16 cellular contexts compared by ENCODE assay signal in genomic region chr12:122945047-122945592, GRCh38. TPM values are rescaled to one million over a fixed set of nuclear protein-coding genes. Genes with fewer than 3 reads are reported as not detected.
DNase-seq lines count a peak whose midpoint lies in the region; ATAC-seq lines count a peak whose summit lies in the region.
"Had no signal": no experiment of that assay in that cellular context is flagged by ENCODE, and none has a peak within 500 bp of the region (broad histone marks: within the 10 kb centered on the region; RNA-seq: fewer than 3 reads in every experiment).

No MANE protein-coding gene starts in this region.

- H3K27ac ChIP-seq in cingulate gyrus (ENCODE audit: low read depth, low read length) = peak overlapping the region; percentile 33
- H3K27ac ChIP-seq in neuronal stem cell (replicated peaks; ENCODE audit: low read length) = no peak overlapping the region

- no peaks in the 10 kb centered on the region for H3K79me1 ChIP-seq in neuronal stem cell (ENCODE audit: low read depth, low read length)

- H3K27me3 ChIP-seq in neuronal stem cell (ENCODE audit: control insufficient read depth in 3 of 3, insufficient read depth in 3 of 3, low read depth in 1 of 3, low read length in 3 of 3) = no peaks in the 10 kb centered on the region
- H3K27me3 ChIP-seq: upper lobe of left lung had no signal

- no peak overlapping the region for H3K9ac ChIP-seq in neuronal stem cell (ENCODE audit: low read depth, low read length, poor library complexity)

- H2AFZ ChIP-seq in neuronal stem cell (ENCODE audit: low read length) = no peak overlapping the region

- H2BK15ac ChIP-seq in neuronal stem cell (ENCODE audit: low read length) = no peak overlapping the region

- H4K91ac ChIP-seq in neuronal stem cell (ENCODE audit: low read depth, low read length, poor library complexity) = no peak overlapping the region

- no CpG with 5 or more reads among the region's 8 CpGs for WGBS in neuronal stem cell (ENCODE audit: extremely low coverage in 2 of 2, insufficient read length in 2 of 2, insufficient replicate concordance in 1 of 2), 2 donors

- no peak overlapping the region for H3K23ac ChIP-seq in neuronal stem cell (ENCODE audit: low read depth, low read length, poor library complexity)

- no peak for DNase-seq in stimulated activated naive CD8-positive, alpha-beta T cell treated with anti-CD3 and anti-CD28 coated beads, Interleukin-15, amount 100 ng/mL, for 72 hours
- DNase-seq in stimulated activated naive CD8-positive, alpha-beta T cell treated with anti-CD3 and anti-CD28 coated beads, Interleukin-15, Interleukin-2, amounts not matched to agents 100 U/mL and 50 U/mL, for 24 hours = no peak
- DNase-seq in neuronal stem cell (ENCODE audit: low spot score) (no peak), NCI-H1930 (lab: John Stamatoyannopoulos, UW) (no peak), NCI-H524 (lab: John Stamatoyannopoulos, UW) (no peak), NCI-H1092 treated with DMSO at 0.1 percent for 48 hours (lab: John Stamatoyannopoulos, UW) (no peak)
- DNase-seq: activated CD4-positive, alpha-beta T cell treated with anti-CD3 and anti-CD28 coated beads for 4 hours; NCI-H82; stimulated activated CD4-positive, alpha-beta T cell treated with anti-CD3 and anti-CD28 coated beads, Interleukin-4, amount 100 ng/mL, for 24 hours; T-helper 9 cell; upper lobe of left lung had no signal

- no peak overlapping the region for H3K4ac ChIP-seq in neuronal stem cell (ENCODE audit: low read length)

- H2BK5ac ChIP-seq in neuronal stem cell (ENCODE audit: low read length) = peak overlapping the region; percentile 72

- no peaks in the 10 kb centered on the region for H3K9me3 ChIP-seq in neuronal stem cell (replicated peaks in 1 of 2; ENCODE audit: control insufficient read depth in 2 of 2, insufficient read depth in 1 of 2, low read depth in 1 of 2, low read length in 2 of 2)
- H3K9me3 ChIP-seq: HAP-1, upper lobe of left lung had no signal

- no peak overlapping the region for H2BK12ac ChIP-seq in neuronal stem cell (ENCODE audit: low read length)

- no peaks in the 10 kb centered on the region for H3K27me3 Mint-ChIP-seq in stimulated activated naive CD8-positive, alpha-beta T cell treated with anti-CD3 and anti-CD28 coated beads, Interleukin-15, amount 100 ng/mL, for 72 hours
- H3K27me3 Mint-ChIP-seq: central memory CD8-positive, alpha-beta T cell had no signal

- H3K4me1 Mint-ChIP-seq in stimulated activated naive CD8-positive, alpha-beta T cell treated with anti-CD3 and anti-CD28 coated beads, Interleukin-15, amount 100 ng/mL, for 72 hours = peaks cover 49% of the 10 kb centered on the region

- H3K36me3 ChIP-seq in neuronal stem cell (replicated peaks in 1 of 2; ENCODE audit: control insufficient read depth in 2 of 2, insufficient read depth in 2 of 2, low read length in 2 of 2) = no peaks in the 10 kb centered on the region
- H3K36me3 ChIP-seq: HAP-1, upper lobe of left lung had no signal

- H3K4me3 Mint-ChIP-seq in stimulated activated naive CD8-positive, alpha-beta T cell treated with anti-CD3 and anti-CD28 coated beads, Interleukin-15, amount 100 ng/mL, for 72 hours = no peak overlapping the region
- H3K4me3 Mint-ChIP-seq: central memory CD8-positive, alpha-beta T cell; mesothelial cell of epicardium had no signal

- peak overlapping the region; percentile 35 to 75 for H3K27ac Mint-ChIP-seq in stimulated activated naive CD8-positive, alpha-beta T cell treated with anti-CD3 and anti-CD28 coated beads, Interleukin-15, amount 100 ng/mL, for 72 hours
- H3K27ac Mint-ChIP-seq: mesothelial cell of epicardium had no signal

- no peak for ATAC-seq in stimulated activated naive CD8-positive, alpha-beta T cell treated with anti-CD3 and anti-CD28 coated beads, Interleukin-15, amount 100 ng/mL, for 72 hours
- no peak for ATAC-seq in stimulated activated naive CD8-positive, alpha-beta T cell treated with anti-CD3 and anti-CD28 coated beads, Interleukin-15, Interleukin-2, amounts not matched to agents 100 U/mL and 50 U/mL, for 24 hours
- ATAC-seq in GM19023 (IDR thresholded peaks at IDR 0.05; ENCODE audit: unreplicated experiment) = no peak

- no peak overlapping the region for H2BK120ac ChIP-seq in neuronal stem cell (ENCODE audit: low read depth, low read length)

- H4K8ac ChIP-seq in neuronal stem cell (ENCODE audit: low read depth, low read length) = no peak overlapping the region

- peaks cover 7% of the 10 kb centered on the region in 2 donors for H3K4me1 ChIP-seq in neuronal stem cell (ENCODE audit: control insufficient read depth in 2 of 2, insufficient read depth in 1 of 2, low read depth in 1 of 2, low read length in 2 of 2)
- H3K4me1 ChIP-seq: HAP-1 had no signal

- no peak overlapping the region for H3K14ac ChIP-seq in neuronal stem cell (ENCODE audit: low read length)

- H3K18ac ChIP-seq in neuronal stem cell (ENCODE audit: low read length) = peak overlapping the region; percentile 54

- H2AK5ac ChIP-seq in neuronal stem cell (ENCODE audit: low read depth, low read length) = peak overlapping the region; percentile 16

- no peaks in the 10 kb centered on the region for H3K9me3 Mint-ChIP-seq in stimulated activated naive CD8-positive, alpha-beta T cell treated with anti-CD3 and anti-CD28 coated beads, Interleukin-15, amount 100 ng/mL, for 72 hours
- H3K9me3 Mint-ChIP-seq: central memory CD8-positive, alpha-beta T cell; mesothelial cell of epicardium had no signal

- H3K4me3 ChIP-seq in neuronal stem cell (ENCODE audit: low read length in 2 of 2) = no peak overlapping the region
- H3K4me3 ChIP-seq: HAP-1, upper lobe of left lung had no signal

- no peak overlapping the region for H3K4me2 ChIP-seq in neuronal stem cell (ENCODE audit: insufficient read depth, low read length, poor library complexity, severe bottlenecking)

RNA-seq across cellular contexts. Expression of gene ABCB9, which starts 21.1 kb away (rescaled TPM):
- 2.0 TPM for polyA plus RNA-seq in neuronal stem cell (2013, experiment 1 of 2)
- polyA plus RNA-seq in neuronal stem cell (2013, experiment 2 of 2) = 1.5 TPM

RNA-seq across cellular contexts. Expression of gene OGFOD2, which starts 29.9 kb away (rescaled TPM):
- 6.9 TPM for polyA plus RNA-seq in neuronal stem cell (2013, experiment 1 of 2)
- polyA plus RNA-seq in neuronal stem cell (2013, experiment 2 of 2) = 5.5 TPM

RNA-seq across cellular contexts. Expression of gene ARL6IP4, which starts 35.4 kb away (rescaled TPM):
- polyA plus RNA-seq in neuronal stem cell (2013, experiment 1 of 2) = 134 TPM
- 128 TPM for polyA plus RNA-seq in neuronal stem cell (2013, experiment 2 of 2)

RNA-seq across cellular contexts. Expression of gene VPS37B, which starts 49.2 kb away (rescaled TPM):
- polyA plus RNA-seq in neuronal stem cell (2013, experiment 1 of 2) = 26.4 TPM
- 26.7 TPM for polyA plus RNA-seq in neuronal stem cell (2013, experiment 2 of 2)
